ENCODE assay signal across 19 cellular contexts in genomic region chr6:56510984-56511531, GRCh38.
A peak's percentile ranks its signal among the peaks of the same experiment; 100 is the strongest.
DNase-seq lines count a peak whose midpoint lies in the region; ATAC-seq, FAIRE-seq and TF ChIP-seq lines count a peak whose summit lies in the region.
"Had no signal": no experiment of that assay in that cellular context is flagged by ENCODE, and none has a peak within 500 bp of the region (broad histone marks: within the 10 kb centered on the region; RNA-seq: fewer than 3 reads in every experiment).

No MANE protein-coding gene starts in this region.

- TF ChIP-seq POLR2A in upper lobe of left lung (IDR thresholded peaks at IDR 0.05): no peak

- no peak for TF ChIP-seq EP300 in upper lobe of left lung (IDR thresholded peaks at IDR 0.05)

- H3K4me1 ChIP-seq in upper lobe of left lung: peaks cover 0 to 20% (median 7%) of the 10 kb centered on the region in 4 donors

- 66 to 78% methylated on average over 3 of the region's 3 CpGs for WGBS in upper lobe of left lung, 2 donors

- H3K27ac ChIP-seq in upper lobe of left lung: peak overlapping the region in 3 of 4 donors; percentile 7 to 27 (median 22)
- H3K27ac ChIP-seq: psoas muscle had no signal

- ATAC-seq in upper lobe of left lung (ENCODE audit: low FRiP score in 2 of 2): peak in 1 of 2 donors; percentile 38
- ATAC-seq in HG02852 (IDR thresholded peaks at IDR 0.05; ENCODE audit: unreplicated experiment): no peak
- ATAC-seq: activated CD8-positive, alpha-beta T cell treated with anti-CD3 and anti-CD28 coated beads, Interleukin-2, amount 10 ng/mL, durations not matched to agents 7 days and 5 days; gastrocnemius medialis; HCT116; naive thymus-derived CD4-positive, alpha-beta T cell had no signal

- peak; percentile 80 for FAIRE-seq in islet of Langerhans (lab: Jason Lieb, UNC)
- FAIRE-seq: TTC549 had no signal

- H3K36me3 ChIP-seq in upper lobe of left lung: peaks cover 0 to 63% (median 6%) of the 10 kb centered on the region in 4 donors

- no peak for TF ChIP-seq CTCF in upper lobe of left lung (IDR thresholded peaks at IDR 0.05)

- no peaks in the 10 kb centered on the region for H3K27me3 ChIP-seq in upper lobe of left lung
- H3K27me3 ChIP-seq: gastrocnemius medialis had no signal

- H3K9me3 ChIP-seq in upper lobe of left lung: no peaks in the 10 kb centered on the region
- H3K9me3 ChIP-seq: gastrocnemius medialis, psoas muscle had no signal

- peak; percentile 27 for DNase-seq in NCI-H1105 treated with DMSO at 0.1 percent for 48 hours (lab: John Stamatoyannopoulos, UW)
- no peak for DNase-seq in NCI-H1105 (lab: John Stamatoyannopoulos, UW)
- DNase-seq in cerebellar cortex (ENCODE audit: low spot score): peak; percentile 15
- no peak for DNase-seq in upper lobe of left lung
- DNase-seq in glomerular visceral epithelial cell (ENCODE audit: extremely low spot score): no peak
- DNase-seq in NCI-H345 treated with DMSO at 0.1 percent for 48 hours (lab: John Stamatoyannopoulos, UW; ENCODE audit: unreplicated experiment): no peak
- DNase-seq: activated CD8-positive, alpha-beta T cell treated with anti-CD3 and anti-CD28 coated beads, Interleukin-2, amount 10 ng/mL, durations not matched to agents 7 days and 5 days; activated gamma-delta T cell; CD4-positive, CD25-positive, alpha-beta regulatory T cell; effector CD8-positive, alpha-beta T cell; gastrocnemius medialis; kidney glomerular epithelial cell; naive thymus-derived CD4-positive, alpha-beta T cell; NCI-H2029 treated with DMSO at 0.1 percent for 48 hours; psoas muscle had no signal

- no peak overlapping the region for H3K4me3 ChIP-seq in upper lobe of left lung
- H3K4me3 ChIP-seq: gastrocnemius medialis, psoas muscle had no signal

Comparison
In these comparisons a context has a peak if more than half of its experiments do, and no peak if none do; other contexts are left out.
1. DNase-seq: peak in NCI-H1105 treated with DMSO at 0.1 percent for 48 hours (single experiment) and cerebellar cortex (single experiment); none in NCI-H1105 (single experiment), upper lobe of left lung (0 of 2), glomerular visceral epithelial cell (single experiment) and NCI-H345 treated with DMSO at 0.1 percent for 48 hours (single experiment).